1 cellular context compared by ENCODE assay signal in genomic region chr7:150119966-150120365, GRCh38.
TF ChIP-seq lines count a peak whose summit lies in the region.
"Not testable (repeated sequence)": the region's sequence is repeated elsewhere in the genome, so short reads cannot be mapped to it uniquely, and the experiment has no call there.

No MANE protein-coding gene starts in this region.

TF ChIP-seq in HepG2, 621 proteins besides CTCF, POLR2A, EP300 and RAD21 (continued from another document):
- TF ChIP-seq PAXIP1 (CRISPR knock-in tag; conservative IDR thresholded peaks at IDR 0.05) (peak; percentile 35; the same call in 1 of the 2 replicates), HHEX (CRISPR knock-in tag; IDR thresholded peaks at IDR 0.05) (peak; percentile 91), FOXJ3 (CRISPR knock-in tag; IDR thresholded peaks at IDR 0.05; ENCODE audit: borderline replicate concordance) (peak; percentile 32; the same call in 1 of the 2 replicates), HMG20B (CRISPR knock-in tag; conservative IDR thresholded peaks at IDR 0.05) (0 out of 2 replicates have a peak, but pooled peaks have one; percentile 47), TBX3 (IDR thresholded peaks at IDR 0.05; ENCODE audit: borderline replicate concordance) (peak; percentile 70; the same call in 1 of the 2 replicates), SOX13 (CRISPR knock-in tag; conservative IDR thresholded peaks at IDR 0.05 in 1 of 2, IDR thresholded peaks at IDR 0.05 in 1 of 2) (peak in 1 of 2 experiments; percentile 90; a peak in 2 of 4 replicates), ONECUT2 (CRISPR knock-in tag; IDR thresholded peaks at IDR 0.05) (peak; percentile 48; the same call in 1 of the 2 replicates), AHDC1 (CRISPR knock-in tag; IDR thresholded peaks at IDR 0.05; ENCODE audit: borderline replicate concordance) (peak; percentile 21; the same call in 1 of the 2 replicates), NR2F2 (IDR thresholded peaks at IDR 0.05; ENCODE audit: borderline replicate concordance, low read depth) (peak; percentile 81), FOXO1 (CRISPR knock-in tag; IDR thresholded peaks at IDR 0.05) (0 out of 2 replicates have a peak, but pooled peaks have one; percentile 11), BCL6 (CRISPR knock-in tag; IDR thresholded peaks at IDR 0.05) (peak; percentile 77), TBX2 (CRISPR knock-in tag; IDR thresholded peaks at IDR 0.05; ENCODE audit: borderline replicate concordance) (0 out of 2 replicates have a peak, but pooled peaks have one; percentile 28), RARA (CRISPR knock-in tag; IDR thresholded peaks at IDR 0.05) (peak; percentile 39), ZNF609 (CRISPR knock-in tag; IDR thresholded peaks at IDR 0.05; ENCODE audit: borderline replicate concordance) (peak; percentile 87), FOXP4 (CRISPR knock-in tag; IDR thresholded peaks at IDR 0.05) (peak; percentile 34; the same call in 1 of the 2 replicates), FOXA3 (CRISPR knock-in tag; IDR thresholded peaks at IDR 0.05) (peak; percentile 73), TCF7 (IDR thresholded peaks at IDR 0.05; ENCODE audit: low read depth) (peak; percentile 85), SOX5 (CRISPR knock-in tag; IDR thresholded peaks at IDR 0.05; ENCODE audit: borderline replicate concordance) (peak; percentile 74; the same call in 1 of the 2 replicates)
- not testable (repeated sequence) for TF ChIP-seq SOX13 (IDR thresholded peaks at IDR 0.05)
